Comparison of ENCODE assay signal across 22 cellular contexts in the genomic region with DNA sequence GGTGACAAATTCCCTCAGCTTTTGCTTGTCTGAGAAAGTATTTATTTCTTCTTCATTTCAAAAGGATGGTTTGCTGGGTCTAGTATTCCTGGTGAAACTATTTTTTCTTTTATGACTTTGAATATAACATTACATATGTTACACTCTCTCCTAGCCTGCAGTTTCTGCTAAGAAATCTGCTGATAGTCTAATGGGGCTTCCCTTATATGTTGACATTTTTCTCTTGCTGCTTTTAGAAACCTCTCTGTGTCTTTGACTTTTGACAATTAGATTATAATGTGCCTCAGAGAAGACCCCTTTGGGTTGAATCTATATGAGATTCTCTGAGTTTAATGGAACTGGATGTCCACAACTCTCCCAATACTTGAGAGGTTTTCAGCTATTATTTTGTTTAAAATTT. TPM values are rescaled to one million over a fixed set of nuclear protein-coding genes. Genes with fewer than 3 reads are reported as not detected.
"Had no signal": no experiment of that assay in that cellular context is flagged by ENCODE, and none has a peak within 500 bp of the region (broad histone marks: within the 10 kb centered on the region; RNA-seq: fewer than 3 reads in every experiment).

No MANE protein-coding gene starts in this region.

- DNase-seq: KBM-7, MG63, NCI-H1092, NCI-H1105 treated with DMSO at 0.1 percent for 48 hours, NCI-H1417 treated with DMSO at 0.1 percent for 48 hours, NCI-H146, NCI-H1694 treated with DMSO at 0.1 percent for 48 hours, NCI-H1930, NCI-H2081 treated with DMSO at 0.1 percent for 48 hours, NCI-H2171, NCI-H226, NCI-H446, NCI-H510A, NCI-H524 treated with DMSO at 0.1 percent for 48 hours, NCI-H69, NCI-H774, SHP77 treated with DMSO at 0.1 percent for 48 hours, SJCRH30 had no signal

- H3K27ac ChIP-seq: HL-60, SJCRH30 had no signal

- H3K36me3 ChIP-seq: MG63, SJCRH30 had no signal

- H3K27me3 ChIP-seq: MG63, SJCRH30 had no signal

- H3K4me1 ChIP-seq: SJCRH30 had no signal

- ATAC-seq: Panc1, Right ventricle myocardium inferior, SK-N-SH treated with all-trans-retinoic acid at 6 μM for 48 hours had no signal

- H3K4me3 ChIP-seq: MG63, SJCRH30 had no signal

RNA-seq across cellular contexts. Expression of gene STEAP4, which starts 53.1 kb away (rescaled TPM):
- total RNA-seq: SJCRH30 had no signal
